36 cellular contexts compared by ENCODE assay signal in genomic region chr3:128500556-128500955, GRCh38. TPM values are rescaled to one million over a fixed set of nuclear protein-coding genes. Genes with fewer than 3 reads are reported as not detected.
"Had no signal": no experiment of that assay in that cellular context is flagged by ENCODE, and none has a peak within 500 bp of the region (broad histone marks: within the 10 kb centered on the region; RNA-seq: fewer than 3 reads in every experiment).

No MANE protein-coding gene starts in this region.

- FAIRE-seq: islet of Langerhans, kidney, pancreas had no signal

- H3K36me3 ChIP-seq: left ventricle myocardium inferior, pancreas, right atrium auricular region, right lobe of liver, thyroid gland, transverse colon, uterus had no signal

- H3K27ac Mint-ChIP-seq: immature natural killer cell; mesothelial cell of epicardium; naive thymus-derived CD4-positive, alpha-beta T cell; natural killer cell treated with Interleukin-12 subunit alpha and Interleukin-12 subunit beta and Interleukin-15 and Interleukin-18, amount 100 ng/mL, for 72 hours; stimulated activated memory B cell treated with anti-CD40 and anti-IgM and Interleukin-4, amounts not matched to agents 10 μg/mL and 1 μg/mL and 100 μg/mL, for 72 hours; stimulated activated naive CD8-positive, alpha-beta T cell treated with anti-CD3 and anti-CD28 coated beads, Interleukin-15, amount 100 ng/mL, for 72 hours had no signal

- H3K9me3 ChIP-seq: left ventricle myocardium inferior, mucosa of descending colon, pancreas, right atrium auricular region, right lobe of liver, testis, thyroid gland, transverse colon, uterus had no signal

- H3K27me3 ChIP-seq: pancreas, right atrium auricular region, testis, thyroid gland, uterus had no signal

- H3K4me2 ChIP-seq: smooth muscle cell had no signal

- H3K9me3 Mint-ChIP-seq: natural killer cell treated with Interleukin-12 subunit alpha and Interleukin-12 subunit beta and Interleukin-15 and Interleukin-18, amount 100 ng/mL, for 72 hours; stimulated activated memory B cell treated with anti-CD40 and anti-IgM and Interleukin-4, amounts not matched to agents 10 μg/mL and 1 μg/mL and 100 μg/mL, for 72 hours; stimulated activated naive CD8-positive, alpha-beta T cell treated with anti-CD3 and anti-CD28 coated beads, Interleukin-15, amount 100 ng/mL, for 72 hours had no signal

- H3K4me3 ChIP-seq: left ventricle myocardium inferior, lung, mucosa of descending colon, pancreas, right atrium auricular region, right lobe of liver, smooth muscle cell, testis, thyroid gland, transverse colon, uterus had no signal

- H3K4me1 ChIP-seq: pancreas had no signal

- H3K36me3 Mint-ChIP-seq: naive thymus-derived CD4-positive, alpha-beta T cell; natural killer cell treated with Interleukin-12 subunit alpha and Interleukin-12 subunit beta and Interleukin-15 and Interleukin-18, amount 100 ng/mL, for 72 hours; stimulated activated memory B cell treated with anti-CD40 and anti-IgM and Interleukin-4, amounts not matched to agents 10 μg/mL and 1 μg/mL and 100 μg/mL, for 72 hours had no signal

- H3K27ac ChIP-seq: left ventricle myocardium inferior, pancreas, right atrium auricular region, right lobe of liver, testis, thyroid gland, transverse colon, uterus had no signal

- DNase-seq: hypothalamus; immature natural killer cell; kidney; left colon; left ventricle myocardium inferior; mesendoderm; mucosa of descending colon; naive thymus-derived CD4-positive, alpha-beta T cell; posterior cingulate gyrus; stimulated activated CD4-positive, alpha-beta T cell treated with anti-CD3 and anti-CD28 coated beads, Interleukin-1b, Interleukin-23, amount 100 ng/mL, for 48 hours; stimulated activated CD4-positive, alpha-beta T cell treated with anti-CD3 and anti-CD28 coated beads, Interleukin-2, amount 100 ng/mL, for 48 hours; stimulated activated CD4-positive, alpha-beta T cell treated with anti-CD3 and anti-CD28 coated beads, Interleukin-4, amount 100 ng/mL, for 4 hours; stimulated activated CD8-positive, alpha-beta memory T cell treated with anti-CD3 and anti-CD28 coated beads, Interleukin-4, amount 100 ng/mL, for 48 hours; stimulated activated naive CD4-positive, alpha-beta T cell treated with Interleukin-2 at 50 U/mL for 16 hours; stimulated activated naive CD8-positive, alpha-beta T cell treated with anti-CD3 and anti-CD28 coated beads, Interleukin-15, amount 100 ng/mL, for 72 hours; testis; thyroid gland; transverse colon; uterus had no signal

- ATAC-seq: left colon; mucosa of descending colon; naive thymus-derived CD4-positive, alpha-beta T cell; natural killer cell treated with Interleukin-12 subunit alpha and Interleukin-12 subunit beta and Interleukin-15 and Interleukin-18, amount 100 ng/mL, for 72 hours; pancreas; right lobe of liver; stimulated activated memory B cell treated with anti-CD40 and anti-IgM and Interleukin-4, amounts not matched to agents 10 μg/mL and 1 μg/mL and 100 μg/mL, for 72 hours; stimulated activated naive CD8-positive, alpha-beta T cell treated with anti-CD3 and anti-CD28 coated beads, Interleukin-15, amount 100 ng/mL, for 72 hours had no signal

- H3K4me3 Mint-ChIP-seq: immature natural killer cell; mesothelial cell of epicardium; naive thymus-derived CD4-positive, alpha-beta T cell; natural killer cell treated with Interleukin-12 subunit alpha and Interleukin-12 subunit beta and Interleukin-15 and Interleukin-18, amount 100 ng/mL, for 72 hours; stimulated activated memory B cell treated with anti-CD40 and anti-IgM and Interleukin-4, amounts not matched to agents 10 μg/mL and 1 μg/mL and 100 μg/mL, for 72 hours; stimulated activated naive CD8-positive, alpha-beta T cell treated with anti-CD3 and anti-CD28 coated beads, Interleukin-15, amount 100 ng/mL, for 72 hours had no signal

RNA-seq across cellular contexts. Expression of gene GATA2, which starts 7.6 kb away (rescaled TPM):
- total RNA-seq: myocyte had no signal
- polyA plus RNA-seq: naive thymus-derived CD4-positive, alpha-beta T cell; neural cell had no signal

RNA-seq across cellular contexts. Expression of gene DNAJB8, which starts 33.9 kb away (rescaled TPM):
- total RNA-seq: kidney; left colon; left ventricle myocardium inferior; lower leg skin; lung; mesothelial cell of epicardium; mucosa of descending colon; myocyte; naive thymus-derived CD4-positive, alpha-beta T cell; natural killer cell treated with Interleukin-12 subunit alpha and Interleukin-12 subunit beta and Interleukin-15 and Interleukin-18, amount 100 ng/mL, for 72 hours; omental fat pad; pancreas; pulmonary artery endothelial cell; renal cortical epithelial cell; right atrium auricular region; right lobe of liver; skeletal muscle tissue; smooth muscle cell; thyroid gland; transverse colon; ureter; uterus had no signal
- polyA plus RNA-seq: immature natural killer cell; lung; naive thymus-derived CD4-positive, alpha-beta T cell; neural cell; pancreas; smooth muscle cell had no signal
